ENCODE assay signal across 8 cellular contexts in genomic region chr17:17836818-17837379, GRCh38. TPM values are rescaled to one million over a fixed set of nuclear protein-coding genes. Genes with fewer than 3 reads are reported as not detected.
DNase-seq lines count a peak whose midpoint lies in the region; ATAC-seq and TF ChIP-seq lines count a peak whose summit lies in the region.

SREBF1 (minus strand) TSS chr17:17836986; CDS start chr17:17836817, 169 bp downstream.

- intact Hi-C loops in ascending aorta (cut with DNase I), result loop anchor here (1.0 to 5.0 kb wide), 4 partner anchors 14 to 85 kb away; no protein-coding TSS in a partner anchor

- peaks cover 23% of the 10 kb centered on the region for H3F3A ChIP-seq in SU-DHL-6 (ENCODE audit: insufficient read depth)

- TF ChIP-seq CTCF in SU-DHL-6 (IDR thresholded peaks at IDR 0.05; ENCODE audit: insufficient read depth, low read length, poor library complexity, severe bottlenecking) (no peak), ascending aorta (IDR thresholded peaks at IDR 0.05) (no peak)

- H3K36me3 ChIP-seq in BLaER1, result peaks cover 20% of the 10 kb centered on the region
- no peaks in the 10 kb centered on the region for H3K36me3 ChIP-seq in SU-DHL-6 (ENCODE audit: low read length)
- H3K36me3 ChIP-seq in ascending aorta, result no peaks in the 10 kb centered on the region

- peak within 1 kb of the TSS; percentile 100 for H3K27ac ChIP-seq in BLaER1
- peak within 1 kb of the TSS; percentile 69 for H3K27ac ChIP-seq in SU-DHL-6 (ENCODE audit: low read depth, low read length)
- H3K27ac ChIP-seq in ascending aorta, result peak within 1 kb of the TSS; percentile 93 to 98

- H3K4me3 ChIP-seq in BLaER1 (peak within 1 kb of the TSS; percentile 100), SU-DHL-6 (ENCODE audit: insufficient read depth, low read length, poor library complexity, severe bottlenecking) (peak within 1 kb of the TSS; percentile 80), ascending aorta (peak within 1 kb of the TSS; percentile 62 to 73)

- H3K9me2 ChIP-seq in SU-DHL-6 (replicated peaks; ENCODE audit: insufficient read depth, low read length), result no peaks in the 10 kb centered on the region

- H3K79me2 ChIP-seq in SU-DHL-6 (ENCODE audit: insufficient read depth, low read length), result peaks cover 29% of the 10 kb centered on the region

- peak within 1 kb of the TSS; percentile 39 for H2AFZ ChIP-seq in SU-DHL-6 (ENCODE audit: low read depth, low read length, severe bottlenecking)

- no peaks in the 10 kb centered on the region for H3K9me3 ChIP-seq in BLaER1
- H3K9me3 ChIP-seq in SU-DHL-6 (ENCODE audit: insufficient read depth, low read length), result no peaks in the 10 kb centered on the region
- H3K9me3 ChIP-seq in ascending aorta, result no peaks in the 10 kb centered on the region

- DNase-seq in ascending aorta (ENCODE audit: low spot score in 2 of 2) (no peak), hepatic stellate cell (ENCODE audit: low spot score) (peak; percentile 74), retina (peak; percentile 79), GOT3 (lab: John Stamatoyannopoulos, UW) (no peak)

- peak within 1 kb of the TSS; percentile 100 for H3K9ac ChIP-seq in BLaER1
- H3K9ac ChIP-seq in SU-DHL-6 (ENCODE audit: low read length), result peak within 1 kb of the TSS; percentile 89

- no peaks in the 10 kb centered on the region for H3K27me3 ChIP-seq in BLaER1
- no peaks in the 10 kb centered on the region for H3K27me3 ChIP-seq in SU-DHL-6 (ENCODE audit: low read length)
- H3K27me3 ChIP-seq in ascending aorta, result no peaks in the 10 kb centered on the region

- H3K4me1 ChIP-seq in BLaER1 (peaks cover 92% of the 10 kb centered on the region), ascending aorta (peaks cover 19 to 53% of the 10 kb centered on the region in 2 donors)

- ATAC-seq in GM18909 (IDR thresholded peaks at IDR 0.05; ENCODE audit: poor library complexity, unreplicated experiment), result peak; percentile 36
- ATAC-seq in HG03196 (IDR thresholded peaks at IDR 0.05; ENCODE audit: unreplicated experiment), result peak; percentile 15

- peaks cover 40% of the 10 kb centered on the region for H4K20me1 ChIP-seq in BLaER1
- H4K20me1 ChIP-seq in SU-DHL-6 (ENCODE audit: low read depth, low read length), result no peaks in the 10 kb centered on the region

- peak within 1 kb of the TSS; percentile 100 for H3K4me2 ChIP-seq in BLaER1
- H3K4me2 ChIP-seq in SU-DHL-6 (ENCODE audit: low read depth, low read length, poor library complexity, severe bottlenecking), result peak within 1 kb of the TSS; percentile 76

RNA-seq across cellular contexts. Expression of gene SREBF1, which starts in this region (rescaled TPM):
- 141 TPM for total RNA-seq in ascending aorta

Comparison
In these comparisons a context has a peak if more than half of its experiments do, and no peak if none do; other contexts are left out.
1. DNase-seq: peak in hepatic stellate cell (single experiment) and retina (single experiment); none in ascending aorta (0 of 2) and GOT3 (single experiment).
2. Peak in every context shown above with its lines, with median percentiles within 50 percentile points of each other: H3K27ac ChIP-seq and H3K4me3 ChIP-seq.